13 cellular contexts compared by ENCODE assay signal in genomic region chrX:21932277-21932996, GRCh38. TPM values are rescaled to one million over a fixed set of nuclear protein-coding genes. Genes with fewer than 3 reads are reported as not detected.
DNase-seq lines count a peak whose midpoint lies in the region; ATAC-seq and TF ChIP-seq lines count a peak whose summit lies in the region.
"Had no signal": no experiment of that assay in that cellular context is flagged by ENCODE, and none has a peak within 500 bp of the region (broad histone marks: within the 10 kb centered on the region; RNA-seq: fewer than 3 reads in every experiment).

No MANE protein-coding gene starts in this region.

- H3K9me3 Mint-ChIP-seq in activated CD4-positive, alpha-beta T cell treated with anti-CD3 and anti-CD28 coated beads for 36 hours (ENCODE audit: low read depth), result peaks cover 4% of the 10 kb centered on the region

- peaks cover 6% of the 10 kb centered on the region for H3K36me3 Mint-ChIP-seq in activated CD4-positive, alpha-beta T cell treated with anti-CD3 and anti-CD28 coated beads for 36 hours (ENCODE audit: low read depth)

- peak overlapping the region; percentile 77 for H3K27ac Mint-ChIP-seq in activated CD4-positive, alpha-beta T cell treated with anti-CD3 and anti-CD28 coated beads for 36 hours
- H3K27ac Mint-ChIP-seq: B cell had no signal

- peak; percentile 84 for ATAC-seq in activated CD4-positive, alpha-beta T cell treated with anti-CD3 and anti-CD28 coated beads for 36 hours
- ATAC-seq in foreskin keratinocyte, result peak; percentile 87

- H3K27me3 Mint-ChIP-seq in activated CD4-positive, alpha-beta T cell treated with anti-CD3 and anti-CD28 coated beads for 36 hours, result no peaks in the 10 kb centered on the region
- H3K27me3 Mint-ChIP-seq: B cell had no signal

- no peak overlapping the region for H3K4me3 Mint-ChIP-seq in activated CD4-positive, alpha-beta T cell treated with anti-CD3 and anti-CD28 coated beads for 36 hours
- H3K4me3 Mint-ChIP-seq: B cell had no signal

- no peaks in the 10 kb centered on the region for H3K27me3 ChIP-seq in foreskin keratinocyte
- H3K27me3 ChIP-seq: ovary, transverse colon had no signal

- intact Hi-C loops in activated CD4-positive, alpha-beta T cell treated with anti-CD3 and anti-CD28 coated beads for 36 hours (cut with DNase I, micrococcal nuclease), result no loop called here
- intact Hi-C loops in posterior cingulate gyrus (cut with DNase I), result no loop called here

- TF ChIP-seq CTCF in foreskin keratinocyte (conservative IDR thresholded peaks at IDR 0.05), result no peak

- CTCF ChIA-PET in activated CD4-positive, alpha-beta T cell treated with anti-CD3 and anti-CD28 coated beads for 36 hours (lab: Charles Lee), result interaction anchor here (0.6 kb wide), 1 partner anchor 99 kb away, joined by 3 read pairs; no protein-coding TSS in a partner anchor

- peaks cover 18% of the 10 kb centered on the region for H3K4me1 ChIP-seq in foreskin keratinocyte
- H3K4me1 ChIP-seq: transverse colon had no signal

- H3K4me1 Mint-ChIP-seq in activated CD4-positive, alpha-beta T cell treated with anti-CD3 and anti-CD28 coated beads for 36 hours, result peaks cover 33% of the 10 kb centered on the region
- H3K4me1 Mint-ChIP-seq: B cell had no signal

- H3K27ac ChIP-seq in foreskin keratinocyte, result peak overlapping the region; percentile 62
- H3K27ac ChIP-seq: KMS-11, transverse colon had no signal

- POLR2A ChIA-PET in activated CD4-positive, alpha-beta T cell treated with anti-CD3 and anti-CD28 coated beads for 36 hours (lab: Charles Lee), result no interaction called here

- DNase-seq in activated CD4-positive, alpha-beta T cell treated with anti-CD3 and anti-CD28 coated beads for 36 hours, result peak; percentile 35
- DNase-seq in activated CD4-positive, alpha-beta T cell treated with anti-CD3 and anti-CD28 coated beads for 4 hours, result no peak
- peak; percentile 24 to 50 for DNase-seq in SW 1271 (lab: John Stamatoyannopoulos, UW)
- peak in 1 of 2 donors; percentile 62 for DNase-seq in foreskin keratinocyte
- peak; percentile 86 for DNase-seq in stromal cell of bone marrow (ENCODE audit: low read depth)
- DNase-seq in posterior cingulate gyrus, result no peak
- no peak for DNase-seq in NCI-H748 (lab: John Stamatoyannopoulos, UW; ENCODE audit: unreplicated experiment)
- DNase-seq in NCI-H345 (lab: John Stamatoyannopoulos, UW), result no peak
- DNase-seq: effector CD4-positive, alpha-beta T cell; transverse colon had no signal

RNA-seq across cellular contexts. Expression of gene SMS, which starts 8.1 kb away (rescaled TPM):
- 100 to 1,000 TPM; 100 to 124 TPM for total RNA-seq in activated CD4-positive, alpha-beta T cell treated with anti-CD3 and anti-CD28 coated beads for 36 hours
- 170 and 201 TPM in 2 replicates for total RNA-seq in foreskin keratinocyte
- 125 and 160 TPM in 2 replicates for polyA plus RNA-seq in foreskin keratinocyte

Comparison
In these comparisons a context has a peak if more than half of its experiments do, and no peak if none do; other contexts are left out.
1. DNase-seq: peak in activated CD4-positive, alpha-beta T cell treated with anti-CD3 and anti-CD28 coated beads for 36 hours (single experiment), SW 1271 (2 of 2) and stromal cell of bone marrow (single experiment); none in activated CD4-positive, alpha-beta T cell treated with anti-CD3 and anti-CD28 coated beads for 4 hours (0 of 2), posterior cingulate gyrus (0 of 10), NCI-H748 (single experiment) and NCI-H345 (single experiment).